ENCODE assay signal across 8 cellular contexts in the genomic region with DNA sequence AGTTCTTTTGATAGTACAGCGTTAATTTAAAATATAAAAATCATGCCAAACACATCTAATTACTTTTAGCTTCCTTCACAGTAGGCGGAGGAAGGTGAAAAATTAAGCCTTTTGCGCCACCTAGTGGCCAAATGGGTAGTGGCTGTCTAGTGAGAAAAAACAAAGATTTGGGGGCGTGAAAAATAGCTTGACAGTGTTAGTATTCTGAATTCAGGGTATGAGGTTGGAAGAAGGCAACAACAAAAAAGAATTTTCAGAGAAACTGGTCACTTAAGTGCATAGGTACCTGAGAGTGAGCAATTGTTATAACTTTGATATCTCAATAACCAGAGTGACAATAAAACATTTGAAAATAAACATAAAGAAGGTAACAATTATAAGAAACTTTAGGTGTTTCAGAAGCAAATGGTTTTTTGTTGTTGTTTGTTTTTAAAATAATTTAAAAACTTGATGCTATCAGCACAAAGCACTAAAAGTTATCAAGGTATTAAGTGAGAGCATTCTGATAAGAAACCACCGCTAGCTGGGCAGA. TPM values are rescaled to one million over a fixed set of nuclear protein-coding genes. Genes with fewer than 3 reads are reported as not detected.
DNase-seq lines count a peak whose midpoint lies in the region; ATAC-seq and TF ChIP-seq lines count a peak whose summit lies in the region.

No MANE protein-coding gene starts in this region.

- 18% methylated on average over 5 of the region's 5 CpGs for WGBS in prostate gland
- WGBS in aorta, 2 donors = 11 to 19% methylated on average over 5 of the region's 5 CpGs

- DNase-seq in ELR (ENCODE audit: low read depth) (peak; percentile 80), LoVo (ENCODE audit: low spot score) (peak; percentile 69), SKM-1 (lab: John Stamatoyannopoulos, UW; ENCODE audit: unreplicated experiment) (peak; percentile 29), glutamatergic neuron (peak; percentile 80), prostate gland (ENCODE audit: low spot score) (peak; percentile 72), aorta (peak; percentile 86 to 92)
- peak; percentile 95 for DNase-seq in activated naive CD4-positive, alpha-beta T cell treated with anti-CD3 and anti-CD28 coated beads for 36 hours

- CTCF ChIA-PET in activated naive CD4-positive, alpha-beta T cell treated with anti-CD3 and anti-CD28 coated beads for 36 hours (lab: Charles Lee) = interaction anchor here (0.6 to 7.2 kb wide), 36 partner anchors 9 to 458 kb away, joined by 3 to 204 read pairs (median 5); a partner anchor contains a TSS

- H3K4me3 Mint-ChIP-seq in activated naive CD4-positive, alpha-beta T cell treated with anti-CD3 and anti-CD28 coated beads for 36 hours = no peak overlapping the region
- no peak overlapping the region for H3K4me3 Mint-ChIP-seq in glutamatergic neuron (ENCODE audit: unreplicated experiment)

- H3K4me1 ChIP-seq in prostate gland (replicated peaks) (no peaks in the 10 kb centered on the region), aorta (ENCODE audit: control insufficient read depth in 1 of 2, insufficient read depth in 2 of 2, low read length in 2 of 2) (no peaks in the 10 kb centered on the region)

- H3K27ac ChIP-seq in prostate gland = no peak overlapping the region
- no peak overlapping the region for H3K27ac ChIP-seq in aorta (ENCODE audit: low read depth in 1 of 2, low read length in 2 of 2)

- H3K9me3 Mint-ChIP-seq in activated naive CD4-positive, alpha-beta T cell treated with anti-CD3 and anti-CD28 coated beads for 36 hours = no peaks in the 10 kb centered on the region
- no peaks in the 10 kb centered on the region for H3K9me3 Mint-ChIP-seq in glutamatergic neuron (ENCODE audit: unreplicated experiment)

- H3K36me3 Mint-ChIP-seq in activated naive CD4-positive, alpha-beta T cell treated with anti-CD3 and anti-CD28 coated beads for 36 hours (ENCODE audit: low read depth) = no peaks in the 10 kb centered on the region
- no peaks in the 10 kb centered on the region for H3K36me3 Mint-ChIP-seq in glutamatergic neuron (ENCODE audit: unreplicated experiment)

- ATAC-seq in aorta (ENCODE audit: low FRiP score) (peak; percentile 84), HG02884 (IDR thresholded peaks at IDR 0.05; ENCODE audit: unreplicated experiment) (no peak)

- intact Hi-C loops in activated naive CD4-positive, alpha-beta T cell treated with anti-CD3 and anti-CD28 coated beads for 36 hours (cut with micrococcal nuclease) = loop anchor here (1.0 to 5.0 kb wide), 4 partner anchors 72 to 455 kb away; no protein-coding TSS in a partner anchor
- intact Hi-C loops in prostate gland (cut with DNase I) = loop anchor here (5.0 to 10.0 kb wide), 2 partner anchors 41 to 454 kb away; no protein-coding TSS in a partner anchor
- intact Hi-C loops in aorta (cut with DNase I) = loop anchor here (1.0 to 5.0 kb wide), 3 partner anchors 30 to 41 kb away; a partner anchor contains a TSS

- TF ChIP-seq POLR2A in prostate gland (IDR thresholded peaks at IDR 0.05) = no peak

- no peaks in the 10 kb centered on the region for H3K36me3 ChIP-seq in prostate gland
- H3K36me3 ChIP-seq in aorta (ENCODE audit: control insufficient read depth in 1 of 2, insufficient read depth in 2 of 2, low read length in 1 of 2) = no peaks in the 10 kb centered on the region

- H3K4me1 Mint-ChIP-seq in activated naive CD4-positive, alpha-beta T cell treated with anti-CD3 and anti-CD28 coated beads for 36 hours (ENCODE audit: low read depth) = peaks cover 39% of the 10 kb centered on the region
- no peaks in the 10 kb centered on the region for H3K4me1 Mint-ChIP-seq in glutamatergic neuron (ENCODE audit: low read depth, unreplicated experiment)

- no peaks in the 10 kb centered on the region for H3K27me3 Mint-ChIP-seq in activated naive CD4-positive, alpha-beta T cell treated with anti-CD3 and anti-CD28 coated beads for 36 hours (ENCODE audit: low read depth)
- H3K27me3 Mint-ChIP-seq in glutamatergic neuron (ENCODE audit: unreplicated experiment) = no peaks in the 10 kb centered on the region

- H3K4me3 ChIP-seq in prostate gland (no peak overlapping the region), aorta (ENCODE audit: low read length in 2 of 2) (no peak overlapping the region)

- H3K27me3 ChIP-seq in prostate gland (replicated peaks; ENCODE audit: insufficient read depth) (no peaks in the 10 kb centered on the region), aorta (ENCODE audit: control insufficient read depth in 1 of 2, insufficient read depth in 2 of 2, low read length in 1 of 2) (no peaks in the 10 kb centered on the region)

- TF ChIP-seq CTCF in glutamatergic neuron (IDR thresholded peaks at IDR 0.05; ENCODE audit: partially characterized antibody, unreplicated experiment) = peak; percentile 99
- TF ChIP-seq CTCF in prostate gland (IDR thresholded peaks at IDR 0.05) = peak; percentile 82 to 97 (median 93)

- no peak overlapping the region for H3K27ac Mint-ChIP-seq in activated naive CD4-positive, alpha-beta T cell treated with anti-CD3 and anti-CD28 coated beads for 36 hours
- no peak overlapping the region for H3K27ac Mint-ChIP-seq in glutamatergic neuron (ENCODE audit: unreplicated experiment)

- H3K9me3 ChIP-seq in prostate gland (no peaks in the 10 kb centered on the region), aorta (ENCODE audit: control insufficient read depth, low read length) (no peaks in the 10 kb centered on the region)

RNA-seq across cellular contexts. Expression of a gene that starts 14.3 kb away (rescaled TPM):
- total RNA-seq in activated naive CD4-positive, alpha-beta T cell treated with anti-CD3 and anti-CD28 coated beads for 36 hours = 100 to 1,000 TPM; 238 to 241 TPM
- total RNA-seq in glutamatergic neuron (ENCODE audit: unreplicated experiment) (not detected), prostate gland (10 to 100 TPM; 22.4 to 27.7 TPM), aorta (10 to 100 TPM; 24.9 to 42.8 TPM)
- polyA plus RNA-seq in aorta = 10 to 100 TPM; 27.9 to 38.8 TPM

RNA-seq across cellular contexts. Expression of a gene that starts 14.8 kb away (rescaled TPM):
- total RNA-seq in activated naive CD4-positive, alpha-beta T cell treated with anti-CD3 and anti-CD28 coated beads for 36 hours = 100 to 1,000 TPM; 187 TPM
- total RNA-seq in glutamatergic neuron (ENCODE audit: unreplicated experiment) (0.25 TPM), prostate gland (10 to 100 TPM; 30.6 to 47.4 TPM), aorta (10 to 100 TPM; 39.4 to 42.1 TPM)
- 10 to 100 TPM; 14.4 to 48.3 TPM for polyA plus RNA-seq in aorta

RNA-seq across cellular contexts. Expression of a gene that starts 24.5 kb away (rescaled TPM):
- 100 to 1,000 TPM; 286 to 308 TPM for total RNA-seq in activated naive CD4-positive, alpha-beta T cell treated with anti-CD3 and anti-CD28 coated beads for 36 hours
- total RNA-seq in glutamatergic neuron (ENCODE audit: unreplicated experiment) (not detected), prostate gland (10 to 100 TPM; 30.7 to 47.3 TPM), aorta (10 to 100 TPM; 40.8 to 58.4 TPM)
- 10 to 100 TPM; 59.6 to 69.7 TPM for polyA plus RNA-seq in aorta

RNA-seq across cellular contexts. Expression of a gene that starts 29.8 kb away (rescaled TPM):
- 100 to 1,000 TPM; 136 to 138 TPM for total RNA-seq in activated naive CD4-positive, alpha-beta T cell treated with anti-CD3 and anti-CD28 coated beads for 36 hours
- total RNA-seq in glutamatergic neuron (ENCODE audit: unreplicated experiment) (1.9 TPM), prostate gland (10 to 100 TPM in 1 of 2 donors, 1 to 10 TPM in 1; 7.1 to 15.8 TPM), aorta (10 to 100 TPM; 26.5 to 48.1 TPM)
- polyA plus RNA-seq in aorta = 10 to 100 TPM in 1 of 2 donors, 1 to 10 TPM in 1; 2.5 to 25.6 TPM

RNA-seq across cellular contexts. Expression of a gene that starts 51.5 kb away (rescaled TPM):
- total RNA-seq in activated naive CD4-positive, alpha-beta T cell treated with anti-CD3 and anti-CD28 coated beads for 36 hours = 1 to 10 TPM in 1 of 2 experiments, under 1 TPM in 1; 0.91 to 1.1 TPM
- total RNA-seq in glutamatergic neuron (ENCODE audit: unreplicated experiment) (not detected), prostate gland (under 1 TPM in 1 of 2 donors, not detected in 1; 0.41 TPM), aorta (1 to 10 TPM in 1 of 2 donors, under 1 TPM in 1; 0.62 to 2.8 TPM)
- under 1 TPM in 1 of 2 donors, not detected in 1; 0.26 TPM for polyA plus RNA-seq in aorta

Comparison
In these comparisons a context has a peak if more than half of its experiments do, and no peak if none do; other contexts are left out.
1. DNase-seq: peak in every context shown above with its lines; median percentile 95 in activated naive CD4-positive, alpha-beta T cell treated with anti-CD3 and anti-CD28 coated beads for 36 hours; 89 in aorta; 80 in ELR; 80 in glutamatergic neuron; 72 in prostate gland; 69 in LoVo; 29 in SKM-1.
2. RNA of a gene that starts 14.3 kb away (total RNA-seq): 238 to 241 TPM in activated naive CD4-positive, alpha-beta T cell treated with anti-CD3 and anti-CD28 coated beads for 36 hours, 24.9 to 42.8 TPM in aorta and 22.4 to 27.7 TPM in prostate gland; not detected in glutamatergic neuron (single experiment); every median in the first group is over 10 times any median in the second.
3. RNA of a gene that starts 14.8 kb away (total RNA-seq): 187 TPM in activated naive CD4-positive, alpha-beta T cell treated with anti-CD3 and anti-CD28 coated beads for 36 hours, 30.6 to 47.4 TPM in prostate gland and 39.4 to 42.1 TPM in aorta; 0.25 TPM in glutamatergic neuron (single experiment); every median in the first group is over 10 times any median in the second.
4. RNA of a gene that starts 24.5 kb away (total RNA-seq): 286 to 308 TPM in activated naive CD4-positive, alpha-beta T cell treated with anti-CD3 and anti-CD28 coated beads for 36 hours, 40.8 to 58.4 TPM in aorta and 30.7 to 47.3 TPM in prostate gland; not detected in glutamatergic neuron (single experiment); every median in the first group is over 10 times any median in the second.